In the genomic region with DNA sequence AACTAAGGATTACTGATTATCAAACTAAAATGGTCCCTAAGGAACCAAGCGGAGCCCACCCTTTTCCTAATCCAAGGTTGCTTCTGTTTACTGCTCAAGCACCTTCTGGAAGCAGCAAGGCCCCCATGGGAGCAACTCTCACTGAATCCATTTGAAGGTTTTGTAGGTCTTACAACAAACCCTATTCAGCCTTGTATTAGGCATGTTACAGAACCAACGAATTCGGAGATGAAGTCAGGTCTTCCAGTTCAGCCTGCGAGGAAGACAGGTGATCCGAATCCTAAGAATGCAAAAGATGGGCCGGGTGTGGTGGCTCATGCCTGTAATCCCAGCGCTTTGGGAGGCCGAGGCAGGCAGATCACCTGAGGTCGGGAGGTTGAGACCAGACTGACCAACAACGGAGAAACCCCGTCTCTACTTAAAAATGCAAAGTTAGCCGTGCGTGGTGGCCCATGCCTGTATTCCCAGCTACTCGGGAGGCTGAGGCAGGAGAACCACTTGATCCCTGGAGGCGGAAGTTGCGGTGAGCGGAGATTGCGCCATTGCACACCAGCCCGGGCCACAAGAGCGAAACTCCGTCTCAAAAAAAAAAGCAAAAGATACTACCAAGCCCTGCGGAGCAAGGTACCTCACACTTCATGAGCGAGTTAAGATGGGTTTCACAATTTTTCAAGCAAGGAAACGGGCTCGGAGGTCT, we compare ENCODE assay signal across 8 cellular contexts. TPM values are rescaled to one million over a fixed set of nuclear protein-coding genes. Genes with fewer than 3 reads are reported as not detected.
DNase-seq lines count a peak whose midpoint lies in the region; ATAC-seq and TF ChIP-seq lines count a peak whose summit lies in the region.

No MANE protein-coding gene starts in this region.

- H2BK5ac ChIP-seq in mesendoderm (ENCODE audit: low read length), result no peak overlapping the region

- peak overlapping the region; percentile 99 for H3K56ac ChIP-seq in mesendoderm (ENCODE audit: low read length)

- no peak for TF ChIP-seq POLR2A in breast epithelium (IDR thresholded peaks at IDR 0.05)

- no peaks in the 10 kb centered on the region for H3K9me3 ChIP-seq in breast epithelium

- no peak overlapping the region for H3K9ac ChIP-seq in mesendoderm (ENCODE audit: low read length)

- H4K5ac ChIP-seq in mesendoderm (ENCODE audit: low read length), result no peak overlapping the region

- intact Hi-C loops in breast epithelium (cut with DNase I; ENCODE audit: low total_unique reads), result no loop called here

- H3K36me3 ChIP-seq in breast epithelium (no peaks in the 10 kb centered on the region), mesendoderm (ENCODE audit: control insufficient read depth, insufficient read depth, low read length) (no peaks in the 10 kb centered on the region), urinary bladder (ENCODE audit: insufficient read depth) (no peaks in the 10 kb centered on the region)

- DNase-seq in activated T-cell treated with anti-CD3 and anti-CD28 coated beads, Interleukin-2, amount 50 U/mL, for 4 hours, result no peak
- DNase-seq in activated T-cell treated with anti-CD3 and anti-CD28 coated beads, Interleukin-2, amount 50 U/mL, for 1 hour, result no peak
- DNase-seq in breast epithelium (ENCODE audit: low spot score in 2 of 2), result no peak
- DNase-seq in mesendoderm, result no peak
- no peak for DNase-seq in NCI-H146 treated with DMSO at 0.1 percent for 48 hours (lab: John Stamatoyannopoulos, UW; ENCODE audit: unreplicated experiment)
- DNase-seq in COLO829 (ENCODE audit: low spot score), result no peak

- peak overlapping the region; percentile 87 for H3K4me2 ChIP-seq in mesendoderm (ENCODE audit: low read length)

- H3K27ac ChIP-seq in breast epithelium (peak overlapping the region; percentile 98 to 99), mesendoderm (ENCODE audit: low read depth, low read length) (peak overlapping the region; percentile 92), urinary bladder (ENCODE audit: low read depth) (no peak overlapping the region)

- no peaks in the 10 kb centered on the region for H3K9me3 Mint-ChIP-seq in activated T-cell treated with anti-CD3 and anti-CD28 coated beads, Interleukin-2, amount 50 U/mL, for 4 hours

- no peaks in the 10 kb centered on the region for H3K79me1 ChIP-seq in mesendoderm (ENCODE audit: low read length)

- H3K18ac ChIP-seq in mesendoderm (ENCODE audit: low read length), result no peak overlapping the region

- H3K23ac ChIP-seq in mesendoderm (ENCODE audit: low read length), result no peak overlapping the region

- H3K4me1 ChIP-seq in breast epithelium (no peaks in the 10 kb centered on the region), mesendoderm (ENCODE audit: control insufficient read depth, low read depth, low read length) (no peaks in the 10 kb centered on the region), urinary bladder (ENCODE audit: insufficient read depth) (no peaks in the 10 kb centered on the region)

- no peak overlapping the region for H2BK120ac ChIP-seq in mesendoderm (ENCODE audit: low read depth, low read length)

- H3K4me1 Mint-ChIP-seq in activated T-cell treated with anti-CD3 and anti-CD28 coated beads, Interleukin-2, amount 50 U/mL, for 4 hours (ENCODE audit: low read depth), result peaks cover 22% of the 10 kb centered on the region

- WGBS in mesendoderm (ENCODE audit: extremely low coverage, insufficient coverage, low lambda C conversion rate), result no CpG with 5 or more reads among the region's 25 CpGs
- 89% methylated on average over 25 of the region's 25 CpGs for WGBS in urinary bladder

- H3K79me2 ChIP-seq in mesendoderm (ENCODE audit: control insufficient read depth, insufficient read depth, low read length), result no peaks in the 10 kb centered on the region

- H3K4me3 Mint-ChIP-seq in activated T-cell treated with anti-CD3 and anti-CD28 coated beads, Interleukin-2, amount 50 U/mL, for 4 hours, result peak overlapping the region; percentile 91

- ATAC-seq in activated T-cell treated with anti-CD3 and anti-CD28 coated beads, Interleukin-2, amount 50 U/mL, for 4 hours, result no peak
- ATAC-seq in HG02852 (IDR thresholded peaks at IDR 0.05; ENCODE audit: unreplicated experiment), result no peak

- TF ChIP-seq CTCF in breast epithelium (IDR thresholded peaks at IDR 0.05), result no peak

- no peak overlapping the region for H4K8ac ChIP-seq in mesendoderm (ENCODE audit: low read depth, low read length)

- no peak overlapping the region for H2AK5ac ChIP-seq in mesendoderm (ENCODE audit: low read length)

- H3K4me3 ChIP-seq in breast epithelium, result peak overlapping the region; percentile 59 to 79 (median 73)
- H3K4me3 ChIP-seq in mesendoderm (ENCODE audit: low read length), result no peak overlapping the region
- peak overlapping the region; percentile 63 for H3K4me3 ChIP-seq in urinary bladder (ENCODE audit: low read depth, low read length)

- H2BK15ac ChIP-seq in mesendoderm (replicated peaks; ENCODE audit: low read depth), result no peak overlapping the region

- no peaks in the 10 kb centered on the region for H3K36me3 Mint-ChIP-seq in activated T-cell treated with anti-CD3 and anti-CD28 coated beads, Interleukin-2, amount 50 U/mL, for 4 hours (ENCODE audit: insufficient read depth)

- no peak overlapping the region for H3K4ac ChIP-seq in mesendoderm (ENCODE audit: low read depth, low read length)

- no peaks in the 10 kb centered on the region for H3K27me3 Mint-ChIP-seq in activated T-cell treated with anti-CD3 and anti-CD28 coated beads, Interleukin-2, amount 50 U/mL, for 4 hours (ENCODE audit: low read depth)

- H3K27me3 ChIP-seq in breast epithelium (no peaks in the 10 kb centered on the region), mesendoderm (ENCODE audit: insufficient read depth, low read length, poor library complexity) (no peaks in the 10 kb centered on the region)

RNA-seq across cellular contexts. Expression of a gene that starts 0.7 kb away (rescaled TPM):
- not detected for total RNA-seq in activated T-cell treated with anti-CD3 and anti-CD28 coated beads, Interleukin-2, amount 50 U/mL, for 4 hours
- total RNA-seq in breast epithelium (not detected), urinary bladder (not detected)
- 0.04 TPM for polyA plus RNA-seq in mesendoderm (2013, experiment 1 of 2)
- 0.03 TPM for polyA plus RNA-seq in mesendoderm (2013, experiment 2 of 2)
- not detected for polyA plus RNA-seq in urinary bladder

RNA-seq across cellular contexts. Expression of a gene that starts 0.9 kb away (rescaled TPM):
- total RNA-seq in activated T-cell treated with anti-CD3 and anti-CD28 coated beads, Interleukin-2, amount 50 U/mL, for 4 hours, result 1 to 10 TPM; 7.2 to 8.6 (median 8.4) TPM
- 1 to 10 TPM in 2 of 3 donors, under 1 TPM in 1; 0.98 to 3.5 (median 1.3) TPM for total RNA-seq in breast epithelium
- polyA plus RNA-seq in mesendoderm (2013, experiment 1 of 2), result 9.9 TPM
- polyA plus RNA-seq in mesendoderm (2013, experiment 2 of 2), result 9.0 TPM
- total RNA-seq in urinary bladder, result 16.0 TPM
- 0.19 TPM for polyA plus RNA-seq in urinary bladder
